In the genomic region with DNA sequence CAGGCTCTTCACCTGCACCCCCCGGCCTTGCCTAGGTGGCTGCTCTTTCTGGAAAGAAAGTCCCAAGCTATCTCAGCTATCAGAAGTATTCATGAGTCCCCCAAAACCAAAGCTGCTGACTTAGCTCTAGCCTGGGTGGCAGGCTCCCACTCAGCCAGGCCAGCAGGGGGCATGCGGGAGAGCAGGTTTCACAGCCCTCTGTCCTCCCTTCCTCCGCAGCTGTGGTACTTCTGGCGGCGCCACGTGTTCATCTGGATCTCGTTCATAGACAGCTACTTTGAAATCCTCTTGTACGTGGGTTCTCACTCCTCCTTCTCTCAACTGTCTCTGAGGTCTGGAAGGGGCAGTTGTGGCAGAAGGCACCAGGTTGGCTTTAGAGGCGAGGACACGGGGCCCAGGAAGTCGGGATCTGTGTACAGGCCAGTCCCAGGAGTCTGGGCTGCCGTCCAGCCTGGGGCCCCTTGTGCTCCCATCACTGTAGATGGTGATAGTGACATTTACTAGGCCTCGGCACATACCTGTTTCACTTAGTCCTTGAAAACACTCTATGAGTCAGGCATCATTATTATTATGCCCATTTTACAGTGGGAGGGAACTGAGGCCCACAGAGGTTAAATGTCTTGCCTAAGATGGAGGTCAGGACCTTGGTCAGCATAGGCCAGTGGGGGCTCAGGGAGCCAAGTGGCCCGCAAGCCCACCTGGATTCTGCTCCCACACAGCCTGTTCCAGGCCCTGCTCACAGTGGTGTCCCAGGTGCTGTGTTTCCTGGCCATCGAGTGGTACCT, we compare ENCODE assay signal across 9 cellular contexts. TPM values are rescaled to one million over a fixed set of nuclear protein-coding genes. Genes with fewer than 3 reads are reported as not detected.
A peak's percentile ranks its signal among the peaks of the same experiment; 100 is the strongest.
DNase-seq lines count a peak whose midpoint lies in the region; ATAC-seq and TF ChIP-seq lines count a peak whose summit lies in the region.
"Had no signal": no experiment of that assay in that cellular context is flagged by ENCODE, and none has a peak within 500 bp of the region (broad histone marks: within the 10 kb centered on the region; RNA-seq: fewer than 3 reads in every experiment).

No MANE protein-coding gene starts in this region.

- no peaks in the 10 kb centered on the region for H3K79me2 ChIP-seq in GM23338 (replicated peaks; ENCODE audit: insufficient read depth)

- H4K20me1 ChIP-seq in GM23338 (replicated peaks; ENCODE audit: insufficient read depth): no peaks in the 10 kb centered on the region

- H3K9me3 Mint-ChIP-seq in GM23338: no peaks in the 10 kb centered on the region

- H3K4me3 ChIP-seq in GM23338 (no peak overlapping the region), colonic mucosa (no peak overlapping the region), mucosa of descending colon (no peak overlapping the region)

- H3K27ac Mint-ChIP-seq in GM23338: no peak overlapping the region

- H3K27me3 ChIP-seq in GM23338 (ENCODE audit: insufficient read depth): no peaks in the 10 kb centered on the region
- H3K27me3 ChIP-seq in colonic mucosa: no peaks in the 10 kb centered on the region

- H3K9me3 ChIP-seq in colonic mucosa (no peaks in the 10 kb centered on the region), mucosa of descending colon (no peaks in the 10 kb centered on the region)

- H3K9ac ChIP-seq in colonic mucosa (ENCODE audit: low read depth in 2 of 2, low read length in 2 of 2): no peak overlapping the region

- no peaks in the 10 kb centered on the region for H3K9me2 ChIP-seq in GM23338 (ENCODE audit: insufficient read depth)

- H3K4me3 Mint-ChIP-seq in GM23338: no peak overlapping the region

- H3K4me1 Mint-ChIP-seq in GM23338: peaks cover 4% of the 10 kb centered on the region; the same call in 1 of the 3 replicates

- intact Hi-C loops in colonic mucosa (cut with DNase I): no loop called here
- intact Hi-C loops in mucosa of descending colon (cut with DNase I, micrococcal nuclease): no loop called here

- peaks cover 2% of the 10 kb centered on the region for H3K27me3 Mint-ChIP-seq in GM23338 (ENCODE audit: insufficient read depth, low read depth, poor library complexity)

- no peak overlapping the region for H3K4me2 ChIP-seq in GM23338

- H3K27ac ChIP-seq in GM23338 (ENCODE audit: low read depth) (no peak overlapping the region), colonic mucosa (no peak overlapping the region)
- H3K27ac ChIP-seq: epithelial cell of prostate had no signal

- H3K36me3 ChIP-seq in GM23338 (ENCODE audit: insufficient read depth): no peaks in the 10 kb centered on the region
- no peaks in the 10 kb centered on the region for H3K36me3 ChIP-seq in colonic mucosa
- H3K36me3 ChIP-seq in mucosa of descending colon (ENCODE audit: low read depth): no peaks in the 10 kb centered on the region

- H3K4me1 ChIP-seq in GM23338 (ENCODE audit: insufficient read depth) (no peaks in the 10 kb centered on the region), colonic mucosa (no peaks in the 10 kb centered on the region), mucosa of descending colon (ENCODE audit: low read depth) (no peaks in the 10 kb centered on the region)

- peak; percentile 75 for DNase-seq in AG08396 (ENCODE audit: low spot score)
- DNase-seq in GM23338 (ENCODE audit: low spot score): peak; percentile 83
- DNase-seq in colonic mucosa: peak; percentile 68
- peak; percentile 65 to 77 (median 67) for DNase-seq in mucosa of descending colon
- no peak for DNase-seq in DMS153 treated with DMSO at 0.1 percent for 48 hours (lab: John Stamatoyannopoulos, UW; ENCODE audit: unreplicated experiment)

- H3F3A ChIP-seq in GM23338 (replicated peaks; ENCODE audit: low read depth): no peaks in the 10 kb centered on the region

- peak; percentile 68 to 77 for TF ChIP-seq CTCF in GM23338 (conservative IDR thresholded peaks at IDR 0.05; ENCODE audit: low read depth in 2 of 2)
- peak; percentile 58 for TF ChIP-seq CTCF in colonic mucosa (IDR thresholded peaks at IDR 0.05)
- peak; percentile 71 for TF ChIP-seq CTCF in mucosa of descending colon (IDR thresholded peaks at IDR 0.05)

- H2AFZ ChIP-seq in GM23338: peak overlapping the region; percentile 98

- ATAC-seq in GM23338: peak; percentile 92
- ATAC-seq in SK-N-SH treated with all-trans-retinoic acid at 6 μM for 48 hours: peak; percentile 93
- peak; percentile 87 for ATAC-seq in mucosa of descending colon
- no peak for ATAC-seq in HG03565 (IDR thresholded peaks at IDR 0.05; ENCODE audit: unreplicated experiment)
- no peak for ATAC-seq in GM18907 (IDR thresholded peaks at IDR 0.05; ENCODE audit: unreplicated experiment)

- no peaks in the 10 kb centered on the region for H3K36me3 Mint-ChIP-seq in GM23338 (ENCODE audit: low read depth)

TF ChIP-seq in GM23338, 12 proteins besides CTCF, POLR2A, EP300 and RAD21 (continues in another document):
- TF ChIP-seq STAT1 (IDR thresholded peaks at IDR 0.05; ENCODE audit: unreplicated experiment): no peak

TF ChIP-seq in SK-N-SH treated with all-trans-retinoic acid at 6 μM for 48 hours, 23 proteins besides CTCF, POLR2A, EP300 and RAD21:
- TF ChIP-seq, protein P1, sequence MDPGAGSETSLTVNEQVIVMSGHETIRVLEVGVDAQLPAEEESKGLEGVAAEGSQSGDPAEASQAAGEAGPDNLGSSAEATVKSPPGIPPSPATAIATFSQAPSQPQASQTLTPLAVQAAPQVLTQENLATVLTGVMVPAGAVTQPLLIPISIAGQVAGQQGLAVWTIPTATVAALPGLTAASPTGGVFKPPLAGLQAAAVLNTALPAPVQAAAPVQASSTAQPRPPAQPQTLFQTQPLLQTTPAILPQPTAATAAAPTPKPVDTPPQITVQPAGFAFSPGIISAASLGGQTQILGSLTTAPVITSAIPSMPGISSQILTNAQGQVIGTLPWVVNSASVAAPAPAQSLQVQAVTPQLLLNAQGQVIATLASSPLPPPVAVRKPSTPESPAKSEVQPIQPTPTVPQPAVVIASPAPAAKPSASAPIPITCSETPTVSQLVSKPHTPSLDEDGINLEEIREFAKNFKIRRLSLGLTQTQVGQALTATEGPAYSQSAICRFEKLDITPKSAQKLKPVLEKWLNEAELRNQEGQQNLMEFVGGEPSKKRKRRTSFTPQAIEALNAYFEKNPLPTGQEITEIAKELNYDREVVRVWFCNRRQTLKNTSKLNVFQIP (CRISPR knock-in tag; IDR thresholded peaks at IDR 0.05; ENCODE audit: borderline replicate concordance, low read depth): no peak
- TF ChIP-seq ZNF70 (CRISPR knock-in tag; IDR thresholded peaks at IDR 0.05) (no peak), ZFP30 (CRISPR knock-in tag; IDR thresholded peaks at IDR 0.05) (no peak), ZNF565 (CRISPR knock-in tag; conservative IDR thresholded peaks at IDR 0.05; ENCODE audit: low read depth) (no peak), ESRRG (CRISPR knock-in tag; IDR thresholded peaks at IDR 0.05) (no peak), PPARA (CRISPR knock-in tag; IDR thresholded peaks at IDR 0.05; ENCODE audit: borderline replicate concordance) (no peak), ZC3H10 (CRISPR knock-in tag; IDR thresholded peaks at IDR 0.05) (no peak), BACH2 (CRISPR knock-in tag; IDR thresholded peaks at IDR 0.05; ENCODE audit: borderline replicate concordance) (no peak), TOX (CRISPR knock-in tag; IDR thresholded peaks at IDR 0.05; ENCODE audit: borderline replicate concordance) (no peak), SNAI2 (CRISPR knock-in tag; IDR thresholded peaks at IDR 0.05) (no peak)
- TF ChIP-seq, protein P2, sequence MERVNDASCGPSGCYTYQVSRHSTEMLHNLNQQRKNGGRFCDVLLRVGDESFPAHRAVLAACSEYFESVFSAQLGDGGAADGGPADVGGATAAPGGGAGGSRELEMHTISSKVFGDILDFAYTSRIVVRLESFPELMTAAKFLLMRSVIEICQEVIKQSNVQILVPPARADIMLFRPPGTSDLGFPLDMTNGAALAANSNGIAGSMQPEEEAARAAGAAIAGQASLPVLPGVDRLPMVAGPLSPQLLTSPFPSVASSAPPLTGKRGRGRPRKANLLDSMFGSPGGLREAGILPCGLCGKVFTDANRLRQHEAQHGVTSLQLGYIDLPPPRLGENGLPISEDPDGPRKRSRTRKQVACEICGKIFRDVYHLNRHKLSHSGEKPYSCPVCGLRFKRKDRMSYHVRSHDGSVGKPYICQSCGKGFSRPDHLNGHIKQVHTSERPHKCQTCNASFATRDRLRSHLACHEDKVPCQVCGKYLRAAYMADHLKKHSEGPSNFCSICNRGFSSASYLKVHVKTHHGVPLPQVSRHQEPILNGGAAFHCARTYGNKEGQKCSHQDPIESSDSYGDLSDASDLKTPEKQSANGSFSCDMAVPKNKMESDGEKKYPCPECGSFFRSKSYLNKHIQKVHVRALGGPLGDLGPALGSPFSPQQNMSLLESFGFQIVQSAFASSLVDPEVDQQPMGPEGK (CRISPR knock-in tag; IDR thresholded peaks at IDR 0.05; ENCODE audit: borderline replicate concordance): no peak
TF ChIP-seq in SK-N-SH treated with all-trans-retinoic acid at 6 μM for 48 hours: peak in this region for 0.

RNA-seq across cellular contexts. Expression of a gene that starts 12.9 kb away (rescaled TPM):
- 1.6 and 3.2 TPM in 2 replicates for total RNA-seq in GM23338 (2014; rRNA removed; shearing (Covaris generic))
- polyA plus RNA-seq in GM23338 (2016; fragmentation: Nextera tagmentation; extraction: Ambion mirVana): 1.7 and 3.7 TPM in 2 replicates
- total RNA-seq in colonic mucosa (1 to 10 TPM; 5.4 to 7.4 TPM), mucosa of descending colon (10 to 100 TPM in 2 of 3 donors, 1 to 10 TPM in 1; 4.8 to 15.2 (median 13.3) TPM)

RNA-seq across cellular contexts. Expression of a gene that starts 47.4 kb away (rescaled TPM):
- 812 and 871 TPM in 2 replicates for total RNA-seq in GM23338 (2014; rRNA removed; shearing (Covaris generic))
- polyA plus RNA-seq in GM23338 (2016; fragmentation: Nextera tagmentation; extraction: Ambion mirVana): 1,581 and 1,692 TPM in 2 replicates
- total RNA-seq in colonic mucosa: 1,000 to 10,000 TPM; 1,436 to 2,044 TPM
- 1,000 to 10,000 TPM; 1,560 to 1,757 (median 1,606) TPM for total RNA-seq in mucosa of descending colon

Comparison
In these comparisons a context has a peak if more than half of its experiments do, and no peak if none do; other contexts are left out.
1. ATAC-seq: peak in GM23338 (single experiment), SK-N-SH treated with all-trans-retinoic acid at 6 μM for 48 hours (single experiment) and mucosa of descending colon (single experiment); none in HG03565 (single experiment) and GM18907 (single experiment).
2. Peak in every context shown above with its lines, with median percentiles within 50 percentile points of each other: CTCF ChIP-seq.